In the genomic region with DNA sequence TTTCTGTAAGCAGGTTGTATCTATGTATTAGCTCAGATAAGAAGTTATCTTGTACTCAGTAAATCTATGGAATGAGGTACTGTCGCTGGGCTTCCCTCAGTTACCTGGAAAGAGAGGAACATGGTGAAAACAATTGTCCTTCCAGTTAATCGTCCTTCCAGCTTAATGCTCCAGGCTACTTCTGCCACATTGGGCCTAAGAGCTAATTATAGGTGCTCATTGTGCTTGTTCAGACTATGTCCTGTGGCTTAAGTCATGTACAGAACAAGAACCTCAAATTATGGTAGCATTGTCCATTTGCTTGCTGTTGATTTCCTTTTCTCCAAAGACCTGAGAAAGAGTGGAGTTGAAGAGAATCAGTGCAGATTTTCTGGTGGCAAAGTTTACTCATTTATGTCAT, we compare ENCODE assay signal across 9 cellular contexts.
"Had no signal": no experiment of that assay in that cellular context is flagged by ENCODE, and none has a peak within 500 bp of the region (broad histone marks: within the 10 kb centered on the region; RNA-seq: fewer than 3 reads in every experiment).

No MANE protein-coding gene starts in this region.

- H3K27ac Mint-ChIP-seq: HFFc6, IgD-negative memory B cell had no signal

- H3K4me1 Mint-ChIP-seq: IgD-negative memory B cell had no signal

- DNase-seq: GM23248, H7, HFFc6, KBM-7 had no signal

- H3K9me3 ChIP-seq: HAP-1 had no signal

- H3K4me3 ChIP-seq: GM23248, HAP-1 had no signal

- H3K27me3 Mint-ChIP-seq: IgD-negative memory B cell had no signal

- ATAC-seq: HCT116, HepG2 had no signal

- H3K36me3 Mint-ChIP-seq: IgD-negative memory B cell had no signal

- H3K27ac ChIP-seq: GM23248, HL-60 had no signal

- H2AFZ ChIP-seq: GM23248 had no signal

- H3K36me3 ChIP-seq: HAP-1 had no signal

- H3K4me3 Mint-ChIP-seq: HFFc6, IgD-negative memory B cell had no signal

- H3K9me3 Mint-ChIP-seq: HFFc6 had no signal
